19 cellular contexts compared by ENCODE assay signal in the genomic region with DNA sequence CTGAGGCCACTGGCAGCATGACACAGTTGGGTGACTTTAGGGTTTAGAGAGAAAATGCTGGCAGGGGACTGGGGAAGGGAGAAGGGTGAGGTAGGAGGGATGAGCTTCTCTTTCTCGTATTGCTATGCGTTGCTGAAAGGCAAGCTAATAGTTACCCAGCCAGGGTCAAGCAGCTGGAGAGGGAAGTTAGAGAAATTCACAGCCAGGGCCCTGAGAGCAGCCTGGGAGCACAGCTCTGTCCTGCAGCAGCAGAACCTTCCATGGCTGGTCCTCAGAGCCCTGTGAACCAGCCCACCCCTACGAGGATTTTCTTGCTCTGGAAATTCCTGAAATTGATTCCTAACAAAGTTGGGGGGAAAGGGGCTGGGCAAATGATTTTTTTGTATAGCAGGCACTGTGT.
"Had no signal": no experiment of that assay in that cellular context is flagged by ENCODE, and none has a peak within 500 bp of the region (broad histone marks: within the 10 kb centered on the region; RNA-seq: fewer than 3 reads in every experiment).

No MANE protein-coding gene starts in this region.

- H3K36me3 Mint-ChIP-seq: activated CD4-positive, alpha-beta memory T cell treated with anti-CD3 and anti-CD28 coated beads for 36 hours; activated naive CD8-positive, alpha-beta T cell treated with anti-CD3 and anti-CD28 coated beads for 36 hours had no signal

- H3K4me1 Mint-ChIP-seq: activated CD4-positive, alpha-beta T cell treated with anti-CD3 and anti-CD28 coated beads for 36 hours; activated naive CD8-positive, alpha-beta T cell treated with anti-CD3 and anti-CD28 coated beads for 36 hours; stimulated activated naive CD8-positive, alpha-beta T cell treated with anti-CD3 and anti-CD28 coated beads, Interleukin-15, amount 100 ng/mL, for 72 hours had no signal

- H3K4me3 ChIP-seq: cardiac muscle cell, lung, prostate gland, right atrium auricular region, smooth muscle cell, suprapubic skin had no signal

- H3K27ac ChIP-seq: cardiac muscle cell, prostate gland, suprapubic skin had no signal

- H3K27me3 Mint-ChIP-seq: activated CD4-positive, alpha-beta memory T cell treated with anti-CD3 and anti-CD28 coated beads for 36 hours; activated CD4-positive, alpha-beta T cell treated with anti-CD3 and anti-CD28 coated beads for 36 hours; activated naive CD8-positive, alpha-beta T cell treated with anti-CD3 and anti-CD28 coated beads for 36 hours; stimulated activated naive CD8-positive, alpha-beta T cell treated with anti-CD3 and anti-CD28 coated beads, Interleukin-15, amount 100 ng/mL, for 72 hours had no signal

- H3K36me3 ChIP-seq: cardiac muscle cell, prostate gland, right atrium auricular region, suprapubic skin had no signal

- H3K9me3 ChIP-seq: prostate gland, right atrium auricular region, suprapubic skin had no signal

- ATAC-seq: activated CD4-positive, alpha-beta T cell treated with anti-CD3 and anti-CD28 coated beads for 36 hours; stimulated activated naive CD8-positive, alpha-beta T cell treated with anti-CD3 and anti-CD28 coated beads, Interleukin-15, amount 100 ng/mL, for 72 hours had no signal

- DNase-seq: activated CD4-positive, alpha-beta memory T cell treated with anti-CD3 and anti-CD28 coated beads for 36 hours; activated CD4-positive, alpha-beta T cell treated with anti-CD3 and anti-CD28 coated beads for 36 hours; activated naive CD4-positive, alpha-beta T cell; activated naive CD8-positive, alpha-beta T cell treated with anti-CD3 and anti-CD28 coated beads for 36 hours; activated T-cell treated with anti-CD3 and anti-CD28 coated beads for 4 hours; amniotic stem cell; left cardiac atrium; midbrain; stimulated activated CD4-positive, alpha-beta T cell treated with anti-CD3 and anti-CD28 coated beads, Interleukin-4, amount 100 ng/mL, for 1 hour; stimulated activated naive CD8-positive, alpha-beta T cell treated with anti-CD3 and anti-CD28 coated beads, Interleukin-15, amount 100 ng/mL, for 72 hours; T-helper 2 cell; trophoblast cell had no signal

- H3K4me1 ChIP-seq: prostate gland, suprapubic skin had no signal

- FAIRE-seq: islet of Langerhans had no signal

- H3K4me3 Mint-ChIP-seq: activated CD4-positive, alpha-beta memory T cell treated with anti-CD3 and anti-CD28 coated beads for 36 hours; activated CD4-positive, alpha-beta T cell treated with anti-CD3 and anti-CD28 coated beads for 36 hours; activated naive CD8-positive, alpha-beta T cell treated with anti-CD3 and anti-CD28 coated beads for 36 hours; stimulated activated naive CD8-positive, alpha-beta T cell treated with anti-CD3 and anti-CD28 coated beads, Interleukin-15, amount 100 ng/mL, for 72 hours had no signal

- H3K27me3 ChIP-seq: right atrium auricular region, suprapubic skin had no signal

- H3K27ac Mint-ChIP-seq: activated CD4-positive, alpha-beta memory T cell treated with anti-CD3 and anti-CD28 coated beads for 36 hours; activated CD4-positive, alpha-beta T cell treated with anti-CD3 and anti-CD28 coated beads for 36 hours; activated naive CD8-positive, alpha-beta T cell treated with anti-CD3 and anti-CD28 coated beads for 36 hours had no signal

- H3K4me2 ChIP-seq: smooth muscle cell had no signal

- H3K9me3 Mint-ChIP-seq: activated CD4-positive, alpha-beta memory T cell treated with anti-CD3 and anti-CD28 coated beads for 36 hours; activated naive CD8-positive, alpha-beta T cell treated with anti-CD3 and anti-CD28 coated beads for 36 hours; stimulated activated naive CD8-positive, alpha-beta T cell treated with anti-CD3 and anti-CD28 coated beads, Interleukin-15, amount 100 ng/mL, for 72 hours had no signal
